Comparison of ENCODE assay signal across 9 cellular contexts in the genomic region with DNA sequence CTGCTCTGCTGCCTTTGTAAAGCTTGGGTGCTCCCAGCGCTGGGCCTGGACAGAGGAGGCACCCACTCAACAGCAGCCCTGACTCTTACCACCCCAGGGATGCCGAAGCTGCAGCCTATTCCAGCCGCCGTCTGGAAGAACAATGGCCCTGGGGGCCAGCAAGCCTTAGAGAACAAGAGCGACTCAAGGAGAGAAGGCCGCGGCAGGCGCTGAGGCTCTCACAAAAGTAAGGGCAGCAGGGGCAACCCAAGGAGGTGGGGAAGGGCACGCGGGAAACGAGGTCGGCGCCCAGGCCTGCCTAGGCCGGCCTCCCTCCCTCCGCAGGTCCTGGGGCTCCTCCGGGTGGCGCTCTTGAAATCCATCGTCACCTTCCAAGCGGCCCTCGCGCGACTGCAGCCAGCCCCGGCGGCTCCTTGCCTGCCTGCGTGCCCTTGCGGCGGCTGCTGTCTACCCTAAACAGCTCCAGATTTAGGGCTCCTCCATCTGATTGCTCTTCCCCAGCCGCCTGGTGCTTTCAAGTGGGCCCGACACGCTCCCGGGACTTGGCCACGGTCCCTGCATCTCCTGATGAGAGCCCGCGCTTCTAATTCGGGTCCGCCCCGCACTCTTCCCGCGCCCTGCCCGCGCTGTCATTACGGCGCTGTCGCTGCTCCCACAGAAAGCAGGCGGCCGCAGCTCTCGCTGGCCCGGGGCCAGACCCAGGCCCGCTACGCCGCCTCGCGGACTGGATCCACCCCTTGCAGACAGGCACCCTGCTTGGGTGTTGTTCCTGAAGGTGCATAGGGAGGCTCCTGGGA.
DNase-seq lines count a peak whose midpoint lies in the region; ATAC-seq, FAIRE-seq and TF ChIP-seq lines count a peak whose summit lies in the region.
"Had no signal": no experiment of that assay in that cellular context is flagged by ENCODE, and none has a peak within 500 bp of the region (broad histone marks: within the 10 kb centered on the region; RNA-seq: fewer than 3 reads in every experiment).

No MANE protein-coding gene starts in this region.

- FAIRE-seq in kidney (lab: Jason Lieb, UNC): no peak

- DNase-seq in HuH-7 (ENCODE audit: low spot score): peak; percentile 17
- DNase-seq in choroid plexus epithelial cell (ENCODE audit: low read depth): peak; percentile 50
- peak; percentile 81 for DNase-seq in kidney
- no peak for DNase-seq in activated CD8-positive, alpha-beta memory T cell treated with anti-CD3 and anti-CD28 coated beads, Interleukin-2, amount 50 U/mL, for 4 hours
- DNase-seq in mammary epithelial cell: no peak
- DNase-seq: MG63 had no signal

- H3K27me3 ChIP-seq in subcutaneous abdominal adipose tissue (ENCODE audit: control insufficient read depth in 5 of 5, insufficient read depth in 4 of 5, low read length in 5 of 5): no peaks in the 10 kb centered on the region
- no peaks in the 10 kb centered on the region for H3K27me3 ChIP-seq in mammary epithelial cell (ENCODE audit: insufficient read depth, low read length)
- H3K27me3 ChIP-seq: MG63 had no signal

- intact Hi-C loops in kidney (cut with DNase I) (no loop called here), mammary epithelial cell (cut with micrococcal nuclease) (no loop called here)

- no peaks in the 10 kb centered on the region for H3K79me2 ChIP-seq in mammary epithelial cell (ENCODE audit: insufficient read depth, low read length)

- TF ChIP-seq CTCF in choroid plexus epithelial cell (conservative IDR thresholded peaks at IDR 0.05; ENCODE audit: low read depth, low read length) (peak; percentile 49), kidney (IDR thresholded peaks at IDR 0.05; ENCODE audit: borderline replicate concordance, extremely low read depth, insufficient read depth) (peak; percentile 39), mammary epithelial cell (conservative IDR thresholded peaks at IDR 0.05 in 1 of 2, IDR thresholded peaks at IDR 0.05 in 1 of 2; ENCODE audit: extremely low read depth in 1 of 2, insufficient read depth in 1 of 2, low read depth in 1 of 2, low read length in 2 of 2) (no peak)

- no peak overlapping the region for H3K27ac ChIP-seq in kidney (ENCODE audit: low read depth in 2 of 2, low read length in 2 of 2)
- no peak overlapping the region for H3K27ac ChIP-seq in subcutaneous abdominal adipose tissue (ENCODE audit: low read depth, low read length)
- H3K27ac ChIP-seq in mammary epithelial cell (ENCODE audit: insufficient read depth, low read depth, low read length): no peak overlapping the region

- H2AFZ ChIP-seq in mammary epithelial cell (ENCODE audit: low read depth, low read length): no peak overlapping the region

- WGBS in mammary epithelial cell (ENCODE audit: low coverage, missing lambda C conversion rate): 84% methylated on average over 22 of the region's 53 CpGs

- no TSS peak for BruUV-seq in mammary epithelial cell (replicated peaks; lab: Mats Ljungman, UMichigan)

- CTCF ChIA-PET in mammary epithelial cell (lab: Charles Lee; ENCODE audit: low non-redundant PET): no interaction called here

- ATAC-seq in HG02973 (IDR thresholded peaks at IDR 0.05; ENCODE audit: unreplicated experiment) (no peak), GM18502 (IDR thresholded peaks at IDR 0.05; ENCODE audit: poor library complexity, unreplicated experiment) (no peak)

- dilution Hi-C loops in mammary epithelial cell (cut with HindIII; ENCODE audit: low sequenced_read_pairs): no loop called here

- in situ Hi-C loops in mammary epithelial cell (cut with MboI; ENCODE audit: low sequenced_read_pairs in 2 of 2): no loop called here

- no peaks in the 10 kb centered on the region for H3K9me3 ChIP-seq in kidney (ENCODE audit: control insufficient read depth in 1 of 2, low read length in 2 of 2)
- no peaks in the 10 kb centered on the region for H3K9me3 ChIP-seq in subcutaneous abdominal adipose tissue (ENCODE audit: control insufficient read depth in 5 of 5, low read length in 5 of 5)
- H3K9me3 ChIP-seq in mammary epithelial cell (replicated peaks; ENCODE audit: insufficient read depth, low read length): no peaks in the 10 kb centered on the region
- H3K9me3 ChIP-seq: MG63 had no signal

- H3K4me3 ChIP-seq in choroid plexus epithelial cell (ENCODE audit: low read depth, low read length) (peak overlapping the region; percentile 58), kidney (ENCODE audit: low read length in 2 of 2) (peak overlapping the region in 1 of 2 donors; percentile 47), subcutaneous abdominal adipose tissue (ENCODE audit: low read depth in 1 of 5, low read length in 5 of 5) (peak overlapping the region in 4 of 5 donors; percentile 24 to 49 (median 45)), mammary epithelial cell (replicated peaks in 1 of 3; ENCODE audit: insufficient read depth in 1 of 3, low read depth in 2 of 3, low read length in 3 of 3) (no peak overlapping the region)
- H3K4me3 ChIP-seq: MG63 had no signal

- no peaks in the 10 kb centered on the region for H4K20me1 ChIP-seq in mammary epithelial cell (ENCODE audit: insufficient read depth, low read length)

- H3K9ac ChIP-seq in kidney (ENCODE audit: low read length in 2 of 2) (peak overlapping the region in 1 of 2 donors; percentile 23), subcutaneous abdominal adipose tissue (ENCODE audit: low read length in 5 of 5) (peak overlapping the region in 2 of 5 donors; percentile 12 to 20), mammary epithelial cell (ENCODE audit: insufficient read depth, low read length) (no peak overlapping the region)

- H3K4me1 ChIP-seq in kidney (ENCODE audit: control insufficient read depth in 1 of 2, insufficient read depth in 1 of 2, low read depth in 1 of 2, low read length in 2 of 2) (peaks cover 0 to 3% of the 10 kb centered on the region in 2 donors), subcutaneous abdominal adipose tissue (ENCODE audit: control insufficient read depth in 5 of 5, insufficient read depth in 5 of 5, low read length in 5 of 5) (peaks cover 0 to 29% (median 11%) of the 10 kb centered on the region in 5 donors), mammary epithelial cell (ENCODE audit: insufficient read depth, low read length) (no peaks in the 10 kb centered on the region)

- H3K36me3 ChIP-seq in kidney (ENCODE audit: control insufficient read depth in 1 of 2, insufficient read depth in 2 of 2, low read length in 2 of 2): no peaks in the 10 kb centered on the region
- no peaks in the 10 kb centered on the region for H3K36me3 ChIP-seq in subcutaneous abdominal adipose tissue (ENCODE audit: control insufficient read depth in 5 of 5, insufficient read depth in 5 of 5, low read length in 5 of 5)
- no peaks in the 10 kb centered on the region for H3K36me3 ChIP-seq in mammary epithelial cell (ENCODE audit: insufficient read depth, low read length)
- H3K36me3 ChIP-seq: MG63 had no signal

- no peak overlapping the region for H3K4me2 ChIP-seq in mammary epithelial cell (ENCODE audit: insufficient read depth, low read depth, low read length)

Comparison
In these comparisons a context has a peak if more than half of its experiments do, and no peak if none do; other contexts are left out.
1. DNase-seq: peak in HuH-7 (single experiment), choroid plexus epithelial cell (single experiment) and kidney (single experiment); none in activated CD8-positive, alpha-beta memory T cell treated with anti-CD3 and anti-CD28 coated beads, Interleukin-2, amount 50 U/mL, for 4 hours (single experiment) and mammary epithelial cell (single experiment).
2. H3K4me3 ChIP-seq: peak in choroid plexus epithelial cell (single experiment) and subcutaneous abdominal adipose tissue (4 of 5); none in mammary epithelial cell (0 of 3).
3. CTCF ChIP-seq: peak in choroid plexus epithelial cell (single experiment) and kidney (single experiment); none in mammary epithelial cell (0 of 2).